1 cellular context compared by ENCODE assay signal in genomic region chr5:149584106-149584505, GRCh38.
TF ChIP-seq lines count a peak whose summit lies in the region.

No MANE protein-coding gene starts in this region.

TF ChIP-seq in GM23338, 12 proteins besides CTCF, POLR2A, EP300 and RAD21 (continued from another document):
- TF ChIP-seq ZNF462 (CRISPR knock-in tag; IDR thresholded peaks at IDR 0.05) (no peak), EZH2phosphoT487 (IDR thresholded peaks at IDR 0.05; ENCODE audit: unreplicated experiment) (no peak), CREB1 (CRISPR knock-in tag; IDR thresholded peaks at IDR 0.05; ENCODE audit: low read depth) (no peak)
- TF ChIP-seq, protein P1, sequence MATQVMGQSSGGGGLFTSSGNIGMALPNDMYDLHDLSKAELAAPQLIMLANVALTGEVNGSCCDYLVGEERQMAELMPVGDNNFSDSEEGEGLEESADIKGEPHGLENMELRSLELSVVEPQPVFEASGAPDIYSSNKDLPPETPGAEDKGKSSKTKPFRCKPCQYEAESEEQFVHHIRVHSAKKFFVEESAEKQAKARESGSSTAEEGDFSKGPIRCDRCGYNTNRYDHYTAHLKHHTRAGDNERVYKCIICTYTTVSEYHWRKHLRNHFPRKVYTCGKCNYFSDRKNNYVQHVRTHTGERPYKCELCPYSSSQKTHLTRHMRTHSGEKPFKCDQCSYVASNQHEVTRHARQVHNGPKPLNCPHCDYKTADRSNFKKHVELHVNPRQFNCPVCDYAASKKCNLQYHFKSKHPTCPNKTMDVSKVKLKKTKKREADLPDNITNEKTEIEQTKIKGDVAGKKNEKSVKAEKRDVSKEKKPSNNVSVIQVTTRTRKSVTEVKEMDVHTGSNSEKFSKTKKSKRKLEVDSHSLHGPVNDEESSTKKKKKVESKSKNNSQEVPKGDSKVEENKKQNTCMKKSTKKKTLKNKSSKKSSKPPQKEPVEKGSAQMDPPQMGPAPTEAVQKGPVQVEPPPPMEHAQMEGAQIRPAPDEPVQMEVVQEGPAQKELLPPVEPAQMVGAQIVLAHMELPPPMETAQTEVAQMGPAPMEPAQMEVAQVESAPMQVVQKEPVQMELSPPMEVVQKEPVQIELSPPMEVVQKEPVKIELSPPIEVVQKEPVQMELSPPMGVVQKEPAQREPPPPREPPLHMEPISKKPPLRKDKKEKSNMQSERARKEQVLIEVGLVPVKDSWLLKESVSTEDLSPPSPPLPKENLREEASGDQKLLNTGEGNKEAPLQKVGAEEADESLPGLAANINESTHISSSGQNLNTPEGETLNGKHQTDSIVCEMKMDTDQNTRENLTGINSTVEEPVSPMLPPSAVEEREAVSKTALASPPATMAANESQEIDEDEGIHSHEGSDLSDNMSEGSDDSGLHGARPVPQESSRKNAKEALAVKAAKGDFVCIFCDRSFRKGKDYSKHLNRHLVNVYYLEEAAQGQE (IDR thresholded peaks at IDR 0.05; ENCODE audit: unreplicated experiment), result no peak
